ENCODE assay signal across 9 cellular contexts in the genomic region with DNA sequence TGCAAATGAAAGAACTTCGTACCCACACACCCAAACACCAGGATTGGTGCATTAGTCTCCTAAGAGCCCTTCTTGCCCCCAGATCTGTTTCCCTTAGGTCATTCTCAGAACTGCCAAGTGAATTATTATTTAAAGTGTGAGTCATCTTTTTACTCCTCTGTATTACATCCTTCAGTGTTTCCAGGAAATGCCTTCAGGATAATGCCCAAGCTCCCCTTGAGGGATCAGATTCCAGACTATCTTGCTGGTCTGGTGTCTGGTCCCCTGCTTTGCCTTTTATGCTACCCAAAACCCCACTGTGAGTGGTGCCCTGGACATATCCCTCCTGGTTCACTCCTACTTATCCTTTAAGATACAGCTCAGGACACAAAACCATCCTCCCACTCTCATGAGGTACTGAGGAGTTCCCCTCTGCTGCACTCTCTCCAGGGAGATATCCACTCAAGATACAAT. TPM values are rescaled to one million over a fixed set of nuclear protein-coding genes. Genes with fewer than 3 reads are reported as not detected.
DNase-seq lines count a peak whose midpoint lies in the region; ATAC-seq and TF ChIP-seq lines count a peak whose summit lies in the region.
"Had no signal": no experiment of that assay in that cellular context is flagged by ENCODE, and none has a peak within 500 bp of the region (broad histone marks: within the 10 kb centered on the region; RNA-seq: fewer than 3 reads in every experiment).

No MANE protein-coding gene starts in this region.

- no peaks in the 10 kb centered on the region for H3K36me3 ChIP-seq in tibial artery

- no peaks in the 10 kb centered on the region for H3K9me3 ChIP-seq in tibial artery

- H3K36me3 Mint-ChIP-seq in activated naive CD8-positive, alpha-beta T cell treated with anti-CD3 and anti-CD28 coated beads for 36 hours = no peaks in the 10 kb centered on the region
- no peaks in the 10 kb centered on the region for H3K36me3 Mint-ChIP-seq in progenitor cell of endocrine pancreas (ENCODE audit: insufficient read depth)

- DNase-seq in COLO829 (ENCODE audit: low spot score) (peak; percentile 16), kidney tubule cell (ENCODE audit: low spot score) (peak; percentile 90), progenitor cell of endocrine pancreas (ENCODE audit: low spot score, unreplicated experiment) (no peak), hippocampal formation (lab: John Stamatoyannopoulos, UW) (no peak), tibial artery (no peak)
- DNase-seq in activated naive CD8-positive, alpha-beta T cell treated with anti-CD3 and anti-CD28 coated beads for 36 hours = peak; percentile 11
- DNase-seq: stimulated activated CD4-positive, alpha-beta T cell treated with anti-CD3 and anti-CD28 coated beads, Interleukin-4, amount 100 ng/mL, for 4 hours had no signal

- H3K4me1 ChIP-seq in tibial artery = no peaks in the 10 kb centered on the region

- peaks cover 10% of the 10 kb centered on the region for H3K4me1 Mint-ChIP-seq in activated naive CD8-positive, alpha-beta T cell treated with anti-CD3 and anti-CD28 coated beads for 36 hours
- peaks cover 4% of the 10 kb centered on the region for H3K4me1 Mint-ChIP-seq in progenitor cell of endocrine pancreas (ENCODE audit: low read depth)

- no peak overlapping the region for H3K27ac ChIP-seq in tibial artery

- H3K4me3 Mint-ChIP-seq in activated naive CD8-positive, alpha-beta T cell treated with anti-CD3 and anti-CD28 coated beads for 36 hours = no peak overlapping the region
- H3K4me3 Mint-ChIP-seq in progenitor cell of endocrine pancreas (ENCODE audit: low read depth) = no peak overlapping the region

- no peaks in the 10 kb centered on the region for H3K27me3 Mint-ChIP-seq in activated naive CD8-positive, alpha-beta T cell treated with anti-CD3 and anti-CD28 coated beads for 36 hours
- no peaks in the 10 kb centered on the region for H3K27me3 Mint-ChIP-seq in progenitor cell of endocrine pancreas

- intact Hi-C loops in tibial artery (cut with DNase I; ENCODE audit: low total_unique reads) = no loop called here

- no peaks in the 10 kb centered on the region for H3K9me3 Mint-ChIP-seq in activated naive CD8-positive, alpha-beta T cell treated with anti-CD3 and anti-CD28 coated beads for 36 hours
- peaks cover 2% of the 10 kb centered on the region for H3K9me3 Mint-ChIP-seq in progenitor cell of endocrine pancreas (ENCODE audit: low read depth)

- ATAC-seq in HG02759 (IDR thresholded peaks at IDR 0.05; ENCODE audit: unreplicated experiment) (peak; percentile 67), GM21367 (IDR thresholded peaks at IDR 0.05; ENCODE audit: unreplicated experiment) (no peak)

- no peak overlapping the region for H3K27ac Mint-ChIP-seq in activated naive CD8-positive, alpha-beta T cell treated with anti-CD3 and anti-CD28 coated beads for 36 hours
- no peak overlapping the region for H3K27ac Mint-ChIP-seq in progenitor cell of endocrine pancreas

- no peak for TF ChIP-seq CTCF in progenitor cell of endocrine pancreas (IDR thresholded peaks at IDR 0.05; ENCODE audit: unreplicated experiment)
- no peak for TF ChIP-seq CTCF in tibial artery (IDR thresholded peaks at IDR 0.05)

- H3K27me3 ChIP-seq in tibial artery = no peaks in the 10 kb centered on the region

- no peak overlapping the region for H3K4me3 ChIP-seq in tibial artery

RNA-seq across cellular contexts. Expression of a gene that starts 57.3 kb away (rescaled TPM):
- 10 to 100 TPM; 12.4 to 13.1 TPM for total RNA-seq in activated naive CD8-positive, alpha-beta T cell treated with anti-CD3 and anti-CD28 coated beads for 36 hours
- total RNA-seq in progenitor cell of endocrine pancreas = 36.4 and 41.5 TPM in 2 replicates

RNA-seq across cellular contexts. Expression of a gene that starts 58.8 kb away (rescaled TPM):
- total RNA-seq in activated naive CD8-positive, alpha-beta T cell treated with anti-CD3 and anti-CD28 coated beads for 36 hours = 10 to 100 TPM; 10.6 to 12.6 TPM
- 10.1 and 10.8 TPM in 2 replicates for total RNA-seq in progenitor cell of endocrine pancreas

Comparison
In these comparisons a context has a peak if more than half of its experiments do, and no peak if none do; other contexts are left out.
1. DNase-seq: peak in COLO829 (single experiment), activated naive CD8-positive, alpha-beta T cell treated with anti-CD3 and anti-CD28 coated beads for 36 hours (single experiment) and kidney tubule cell (single experiment); none in progenitor cell of endocrine pancreas (single experiment), hippocampal formation (0 of 2) and tibial artery (0 of 2).